1 cellular context compared by ENCODE assay signal in genomic region chr3:183687705-183688104, GRCh38.
TF ChIP-seq lines count a peak whose summit lies in the region.

No MANE protein-coding gene starts in this region.

TF ChIP-seq in K562, 482 proteins besides CTCF, POLR2A, EP300 and RAD21:
- TF ChIP-seq, protein P1, sequence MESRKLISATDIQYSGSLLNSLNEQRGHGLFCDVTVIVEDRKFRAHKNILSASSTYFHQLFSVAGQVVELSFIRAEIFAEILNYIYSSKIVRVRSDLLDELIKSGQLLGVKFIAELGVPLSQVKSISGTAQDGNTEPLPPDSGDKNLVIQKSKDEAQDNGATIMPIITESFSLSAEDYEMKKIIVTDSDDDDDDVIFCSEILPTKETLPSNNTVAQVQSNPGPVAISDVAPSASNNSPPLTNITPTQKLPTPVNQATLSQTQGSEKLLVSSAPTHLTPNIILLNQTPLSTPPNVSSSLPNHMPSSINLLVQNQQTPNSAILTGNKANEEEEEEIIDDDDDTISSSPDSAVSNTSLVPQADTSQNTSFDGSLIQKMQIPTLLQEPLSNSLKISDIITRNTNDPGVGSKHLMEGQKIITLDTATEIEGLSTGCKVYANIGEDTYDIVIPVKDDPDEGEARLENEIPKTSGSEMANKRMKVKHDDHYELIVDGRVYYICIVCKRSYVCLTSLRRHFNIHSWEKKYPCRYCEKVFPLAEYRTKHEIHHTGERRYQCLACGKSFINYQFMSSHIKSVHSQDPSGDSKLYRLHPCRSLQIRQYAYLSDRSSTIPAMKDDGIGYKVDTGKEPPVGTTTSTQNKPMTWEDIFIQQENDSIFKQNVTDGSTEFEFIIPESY (CRISPR knock-in tag; IDR thresholded peaks at IDR 0.05) = peak; percentile 87; the same call in 1 of the 2 replicates
- TF ChIP-seq ZNF23 (CRISPR knock-in tag; IDR thresholded peaks at IDR 0.05) (no peak), ZC3H8 (IDR thresholded peaks at IDR 0.05) (no peak), ELK3 (CRISPR knock-in tag; IDR thresholded peaks at IDR 0.05) (no peak), CC2D1A (IDR thresholded peaks at IDR 0.05) (0 out of 2 replicates have a peak, but pooled peaks have one; percentile 19), DACH1 (IDR thresholded peaks at IDR 0.05; ENCODE audit: partially characterized antibody) (peak; percentile 20)
- TF ChIP-seq, protein P2, sequence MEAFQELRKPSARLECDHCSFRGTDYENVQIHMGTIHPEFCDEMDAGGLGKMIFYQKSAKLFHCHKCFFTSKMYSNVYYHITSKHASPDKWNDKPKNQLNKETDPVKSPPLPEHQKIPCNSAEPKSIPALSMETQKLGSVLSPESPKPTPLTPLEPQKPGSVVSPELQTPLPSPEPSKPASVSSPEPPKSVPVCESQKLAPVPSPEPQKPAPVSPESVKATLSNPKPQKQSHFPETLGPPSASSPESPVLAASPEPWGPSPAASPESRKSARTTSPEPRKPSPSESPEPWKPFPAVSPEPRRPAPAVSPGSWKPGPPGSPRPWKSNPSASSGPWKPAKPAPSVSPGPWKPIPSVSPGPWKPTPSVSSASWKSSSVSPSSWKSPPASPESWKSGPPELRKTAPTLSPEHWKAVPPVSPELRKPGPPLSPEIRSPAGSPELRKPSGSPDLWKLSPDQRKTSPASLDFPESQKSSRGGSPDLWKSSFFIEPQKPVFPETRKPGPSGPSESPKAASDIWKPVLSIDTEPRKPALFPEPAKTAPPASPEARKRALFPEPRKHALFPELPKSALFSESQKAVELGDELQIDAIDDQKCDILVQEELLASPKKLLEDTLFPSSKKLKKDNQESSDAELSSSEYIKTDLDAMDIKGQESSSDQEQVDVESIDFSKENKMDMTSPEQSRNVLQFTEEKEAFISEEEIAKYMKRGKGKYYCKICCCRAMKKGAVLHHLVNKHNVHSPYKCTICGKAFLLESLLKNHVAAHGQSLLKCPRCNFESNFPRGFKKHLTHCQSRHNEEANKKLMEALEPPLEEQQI (IDR thresholded peaks at IDR 0.05) = 0 out of 2 replicates have a peak, but pooled peaks have one; percentile 60
